In the genomic region with DNA sequence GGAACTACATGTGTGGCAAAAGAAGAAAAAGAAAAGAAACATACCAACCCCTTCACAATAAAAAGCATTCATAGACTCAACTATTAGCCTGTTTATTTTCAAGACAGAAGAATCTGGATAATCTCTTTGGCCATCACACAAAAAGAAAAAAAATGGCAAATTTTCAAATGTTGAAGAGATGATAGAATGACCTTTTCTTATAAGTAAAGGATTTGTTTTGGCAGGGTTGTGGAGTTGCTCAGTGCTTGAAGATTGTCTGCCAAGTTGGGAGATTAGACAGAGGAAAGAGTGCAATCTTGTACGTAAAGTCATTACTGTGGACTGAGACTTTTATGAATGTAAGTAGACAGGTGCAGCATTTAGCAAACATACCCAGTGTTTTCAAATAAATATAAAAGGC, we compare ENCODE assay signal across 22 cellular contexts. TPM values are rescaled to one million over a fixed set of nuclear protein-coding genes. Genes with fewer than 3 reads are reported as not detected.
DNase-seq lines count a peak whose midpoint lies in the region; FAIRE-seq and TF ChIP-seq lines count a peak whose summit lies in the region.
"Had no signal": no experiment of that assay in that cellular context is flagged by ENCODE, and none has a peak within 500 bp of the region (broad histone marks: within the 10 kb centered on the region; RNA-seq: fewer than 3 reads in every experiment).

No MANE protein-coding gene starts in this region.

- 20 to 43% (median 30%) methylated on average over 1 of the region's 1 CpG for WGBS in adrenal gland, 4 donors
- WGBS in transverse colon (ENCODE audit: low coverage in 1 of 2), 2 donors, result 76 to 86% methylated on average over 1 of the region's 1 CpG
- WGBS in small intestine, 3 donors, result 79 to 97% (median 94%) methylated on average over 1 of the region's 1 CpG

- TF ChIP-seq POLR2A in adrenal gland (IDR thresholded peaks at IDR 0.05) (no peak), GM12891 (IDR thresholded peaks at IDR 0.05; ENCODE audit: low read depth, low read length) (no peak), transverse colon (IDR thresholded peaks at IDR 0.05) (no peak)

- peaks cover 30% of the 10 kb centered on the region for H3K36me3 ChIP-seq in MG63
- peaks cover 0 to 64% of the 10 kb centered on the region in 2 donors for H3K36me3 ChIP-seq in adrenal gland (replicated peaks in 1 of 2)
- H3K36me3 ChIP-seq in transverse colon, result peaks cover 0 to 67% (median 31%) of the 10 kb centered on the region in 4 donors
- peaks cover 6 to 16% of the 10 kb centered on the region in 2 donors for H3K36me3 ChIP-seq in small intestine (ENCODE audit: control insufficient read depth in 2 of 2, insufficient read depth in 2 of 2, low read length in 2 of 2)

- H3K9me3 Mint-ChIP-seq in nephron progenitor cell, result peaks cover 20% of the 10 kb centered on the region

- no peak overlapping the region for H3K4me3 ChIP-seq in MG63
- no peak overlapping the region for H3K4me3 ChIP-seq in adrenal gland
- no peak overlapping the region for H3K4me3 ChIP-seq in choroid plexus epithelial cell (ENCODE audit: low read depth, low read length)
- no peak overlapping the region for H3K4me3 ChIP-seq in transverse colon
- H3K4me3 ChIP-seq in small intestine (ENCODE audit: low read depth in 1 of 2, low read length in 2 of 2), result no peak overlapping the region

- H3K9me3 ChIP-seq in MG63 (no peaks in the 10 kb centered on the region; the same call in 1 of the 2 replicates), adrenal gland (replicated peaks in 1 of 3) (no peaks in the 10 kb centered on the region), transverse colon (no peaks in the 10 kb centered on the region), small intestine (ENCODE audit: control insufficient read depth, low read depth) (no peaks in the 10 kb centered on the region)

- in situ Hi-C loops in transverse colon (cut with MboI; ENCODE audit: low pct_ligation_motif_present in 1 of 4, low pct_unique_long_range_greater_than_20kb in 1 of 4, low sequenced_read_pairs in 3 of 4), result loop anchor here in 1 of 4 donors (10.0 kb wide), 1 partner anchor 171 kb away; no protein-coding TSS in a partner anchor

- TF ChIP-seq CTCF in adrenal gland (IDR thresholded peaks at IDR 0.05) (no peak), choroid plexus epithelial cell (conservative IDR thresholded peaks at IDR 0.05; ENCODE audit: low read depth, low read length) (no peak), transverse colon (IDR thresholded peaks at IDR 0.05) (no peak), nephron progenitor cell (IDR thresholded peaks at IDR 0.05) (no peak)

- TF ChIP-seq EP300 in transverse colon (IDR thresholded peaks at IDR 0.05; ENCODE audit: low read depth), result no peak

- H3K4me1 ChIP-seq in adrenal gland (replicated peaks in 1 of 2) (peaks cover 8 to 12% of the 10 kb centered on the region in 2 donors), transverse colon (no peaks in the 10 kb centered on the region), small intestine (ENCODE audit: control insufficient read depth in 2 of 2, insufficient read depth in 1 of 2, low read depth in 1 of 2, low read length in 1 of 2) (no peaks in the 10 kb centered on the region)
- H3K4me1 ChIP-seq: Caco-2 had no signal

- no peak overlapping the region for H3K27ac Mint-ChIP-seq in nephron progenitor cell
- H3K27ac Mint-ChIP-seq: CD4-positive, alpha-beta memory T cell had no signal

- H3K27me3 ChIP-seq in MG63, result no peaks in the 10 kb centered on the region
- no peaks in the 10 kb centered on the region for H3K27me3 ChIP-seq in adrenal gland
- H3K27me3 ChIP-seq in transverse colon, result no peaks in the 10 kb centered on the region
- no peaks in the 10 kb centered on the region for H3K27me3 ChIP-seq in small intestine (ENCODE audit: control insufficient read depth in 2 of 2, insufficient read depth in 2 of 2, low read length in 2 of 2)

- H3K27me3 Mint-ChIP-seq in nephron progenitor cell (ENCODE audit: low read depth, poor library complexity), result no peaks in the 10 kb centered on the region
- H3K27me3 Mint-ChIP-seq: CD4-positive, alpha-beta memory T cell had no signal

- H3K27ac ChIP-seq in adrenal gland (peak overlapping the region in 1 of 5 donors; percentile 20), transverse colon (no peak overlapping the region), small intestine (ENCODE audit: low read depth in 1 of 2, low read length in 1 of 2) (no peak overlapping the region)
- H3K27ac ChIP-seq: HL-60 had no signal

- peak; percentile 3 for DNase-seq in MG63
- peak in 4 of 7 donors; percentile 27 to 36 (median 29) for DNase-seq in adrenal gland
- peak; percentile 41 for DNase-seq in choroid plexus epithelial cell (ENCODE audit: low read depth)
- DNase-seq in GM12891 (ENCODE audit: insufficient read length, low spot score), result no peak
- no peak for DNase-seq in transverse colon
- no peak for DNase-seq in small intestine
- no peak for DNase-seq in nephron progenitor cell
- DNase-seq: C1 segment of cervical spinal cord; Caco-2; CD4-positive, alpha-beta memory T cell; DMS79; GF-D8; NCI-H1105; NCI-H1436 treated with DMSO at 0.1 percent for 48 hours; NCI-H1930; NCI-H2107; NCI-H526 treated with DMSO at 0.1 percent for 48 hours; Right ventricle myocardium superior; RPMI8226 had no signal

- no peak overlapping the region for H3K4me3 Mint-ChIP-seq in nephron progenitor cell
- H3K4me3 Mint-ChIP-seq: CD4-positive, alpha-beta memory T cell had no signal

- H3K36me3 Mint-ChIP-seq in nephron progenitor cell (ENCODE audit: low read depth), result peaks cover 60% of the 10 kb centered on the region

- H3K4me1 Mint-ChIP-seq in nephron progenitor cell, result no peaks in the 10 kb centered on the region
- H3K4me1 Mint-ChIP-seq: CD4-positive, alpha-beta memory T cell had no signal

- FAIRE-seq in GM12891 (lab: Jason Lieb, UNC) (no peak), small intestine (lab: Jason Lieb, UNC) (no peak)
- FAIRE-seq: GM12892, H54 had no signal

- intact Hi-C loops in adrenal gland (cut with DNase I) (no loop called here), transverse colon (cut with DNase I; ENCODE audit: low total_unique reads) (no loop called here)

TF ChIP-seq in GM12891, 5 proteins besides CTCF, POLR2A, EP300 and RAD21:
- TF ChIP-seq SPI1 (IDR thresholded peaks at IDR 0.05; ENCODE audit: low read depth, low read length) (no peak), POLR2AphosphoS5 (IDR thresholded peaks at IDR 0.05; ENCODE audit: low read depth, low read length) (no peak), PAX5 (IDR thresholded peaks at IDR 0.05; ENCODE audit: insufficient read depth, low read length, severe bottlenecking) (no peak), POU2F2 (IDR thresholded peaks at IDR 0.05; ENCODE audit: low read depth, low read length) (no peak), TAF1 (IDR thresholded peaks at IDR 0.05; ENCODE audit: low read depth, low read length) (no peak)

RNA-seq across cellular contexts. Expression of gene FAM171B, which starts 18.5 kb away (rescaled TPM):
- total RNA-seq in MG63 (2014; rRNA removed; shearing (Covaris generic); ENCODE audit: low replicate concordance), result 3.2 and 6.0 TPM in 2 replicates
- total RNA-seq in adrenal gland (10 to 100 TPM; 15.9 to 52.5 (median 21.8) TPM), transverse colon (1 to 10 TPM; 2.0 to 3.6 (median 2.3) TPM)
- polyA plus RNA-seq in adrenal gland (10 to 100 TPM in 1 of 3 donors, 1 to 10 TPM in 2; 2.2 to 25.4 (median 4.4) TPM), small intestine (1 to 10 TPM in 1 of 3 donors, under 1 TPM in 1, not detected in 1; 0.27 to 2.4 TPM)
- 0.72 TPM for polyA plus RNA-seq in GM12891 (2012; ENCODE audit: low read depth, missing spikeins)

Comparison
In these comparisons a context has a peak if more than half of its experiments do, and no peak if none do; other contexts are left out.
1. DNase-seq: peak in MG63 (single experiment), adrenal gland (4 of 7) and choroid plexus epithelial cell (single experiment); none in GM12891 (single experiment), transverse colon (single experiment), small intestine (single experiment) and nephron progenitor cell (single experiment).